Comparison of ENCODE assay signal across 20 cellular contexts in genomic region chr5:14451866-14452265, GRCh38.
A peak's percentile ranks its signal among the peaks of the same experiment; 100 is the strongest.
DNase-seq lines count a peak whose midpoint lies in the region; ATAC-seq and TF ChIP-seq lines count a peak whose summit lies in the region.
"Had no signal": no experiment of that assay in that cellular context is flagged by ENCODE, and none has a peak within 500 bp of the region (broad histone marks: within the 10 kb centered on the region; RNA-seq: fewer than 3 reads in every experiment).

No MANE protein-coding gene starts in this region.

- no peaks in the 10 kb centered on the region for H3K9me2 ChIP-seq in SK-N-SH

- no peaks in the 10 kb centered on the region for H3K9me3 ChIP-seq in SK-N-SH
- no peaks in the 10 kb centered on the region for H3K9me3 ChIP-seq in uterus
- H3K9me3 ChIP-seq: neutrophil, suprapubic skin had no signal

- CTCF ChIA-PET in SK-N-SH (lab: Yijun Ruan, JAX), result interaction anchor here (1.7 kb wide), 1 partner anchor 197 kb away, joined by 7 read pairs; no protein-coding TSS in a partner anchor

- H2AFZ ChIP-seq in SK-N-SH (ENCODE audit: low read depth), result no peak overlapping the region

- 84% methylated on average over 8 of the region's 13 CpGs for WGBS in SK-N-SH (ENCODE audit: low lambda C conversion rate)

- ATAC-seq in SK-N-SH treated with all-trans-retinoic acid at 6 μM for 48 hours (no peak), GM18867 (IDR thresholded peaks at IDR 0.05; ENCODE audit: unreplicated experiment) (no peak)

- H3K9me3 Mint-ChIP-seq in chondrocyte (ENCODE audit: low read depth) (no peaks in the 10 kb centered on the region), neural crest cell (peaks cover 3% of the 10 kb centered on the region)

- peaks cover 43% of the 10 kb centered on the region for H4K20me1 ChIP-seq in SK-N-SH (ENCODE audit: insufficient read depth)

- peaks cover 68 to 79% of the 10 kb centered on the region in 2 experiments for H3K4me1 ChIP-seq in SK-N-SH (ENCODE audit: control insufficient read depth in 1 of 2, insufficient read depth in 2 of 2, low read depth in 1 of 2, low read length in 1 of 2)
- H3K4me1 ChIP-seq in uterus, result peaks cover 13 to 18% of the 10 kb centered on the region in 2 donors

- DNase-seq in SK-N-SH (no peak), chondrocyte (ENCODE audit: low spot score) (no peak), neural crest cell (ENCODE audit: low read depth, low spot score) (no peak), uterus (no peak), T-helper 9 cell (no peak), substantia nigra (lab: John Stamatoyannopoulos, UW) (no peak)
- DNase-seq: 8988T; activated CD4-positive, alpha-beta T cell treated with anti-CD3 and anti-CD28 coated beads, Interleukin-2, amount 50 U/mL, for 1 hour; activated naive CD4-positive, alpha-beta T cell treated with anti-CD3 and anti-CD28 coated beads, Interleukin-2, amount 10 ng/mL, durations not matched to agents 7 days and 5 days; GF-D8; MV-4-11; NCI-H2081 treated with DMSO at 0.1 percent for 48 hours; NCI-H524 treated with DMSO at 0.1 percent for 48 hours; stimulated activated CD4-positive, alpha-beta T cell treated with anti-CD3 and anti-CD28 coated beads, Interleukin-2, amount 100 ng/mL, for 24 hours had no signal

- TF ChIP-seq POLR2A in uterus (IDR thresholded peaks at IDR 0.05), result no peak

- no peak for TF ChIP-seq RAD21 in SK-N-SH (IDR thresholded peaks at IDR 0.05; ENCODE audit: low read length)

- peaks cover 52 to 60% of the 10 kb centered on the region in 2 experiments for H3K36me3 ChIP-seq in SK-N-SH (replicated peaks in 1 of 2; ENCODE audit: control insufficient read depth in 1 of 2, insufficient read depth in 2 of 2, low read length in 1 of 2)
- H3K36me3 ChIP-seq in uterus, result no peaks in the 10 kb centered on the region
- H3K36me3 ChIP-seq: neutrophil had no signal

- intact Hi-C loops in uterus (cut with DNase I; ENCODE audit: low total_unique reads), result no loop called here

- H3K9ac ChIP-seq in SK-N-SH, result peak overlapping the region; percentile 36; the same call in 1 of the 2 replicates
- H3K9ac ChIP-seq: BLaER1 treated with 17β-estradiol and CSF1 and Interleukin-3, amounts not matched to agents 10 nM and 100 nM had no signal

- H3K27ac ChIP-seq in SK-N-SH (ENCODE audit: low read depth in 2 of 2, low read length in 1 of 2), result peak overlapping the region; percentile 98 to 100
- peak overlapping the region; percentile 72 to 79 for H3K27ac ChIP-seq in uterus
- H3K27ac ChIP-seq in substantia nigra (ENCODE audit: low read depth, low read length, poor library complexity, severe bottlenecking), result no peak overlapping the region
- H3K27ac ChIP-seq: BLaER1 treated with 17β-estradiol and CSF1 and Interleukin-3, amounts not matched to agents 10 nM and 100 nM; neutrophil had no signal

- H3K4me3 ChIP-seq in SK-N-SH (ENCODE audit: low read depth in 2 of 2, low read length in 1 of 2) (no peak overlapping the region), uterus (no peak overlapping the region)
- H3K4me3 ChIP-seq: BLaER1 treated with 17β-estradiol and CSF1 and Interleukin-3, amounts not matched to agents 10 nM and 100 nM; suprapubic skin had no signal

- H3K27me3 Mint-ChIP-seq in chondrocyte (ENCODE audit: low read depth), result no peaks in the 10 kb centered on the region
- H3K27me3 Mint-ChIP-seq in neural crest cell (ENCODE audit: low read depth), result no peaks in the 10 kb centered on the region
- H3K27me3 Mint-ChIP-seq: activated naive CD4-positive, alpha-beta T cell treated with anti-CD3 and anti-CD28 coated beads, Interleukin-2, amount 10 ng/mL, durations not matched to agents 7 days and 5 days; dendritic cell treated with granulocyte-macrophage colony-stimulating factor and Interleukin-4, amounts not matched to agents 40 ng/mL and 50 ng/mL, for 4 days had no signal

- H3F3A ChIP-seq in SK-N-SH (replicated peaks; ENCODE audit: insufficient read depth), result peaks cover 67% of the 10 kb centered on the region

- POLR2A ChIA-PET in SK-N-SH (lab: Yijun Ruan, JAX), result no interaction called here

- H3K4me3 Mint-ChIP-seq in chondrocyte (ENCODE audit: unreplicated experiment), result no peak overlapping the region
- peak overlapping the region; percentile 15 for H3K4me3 Mint-ChIP-seq in neural crest cell
- H3K4me3 Mint-ChIP-seq: activated naive CD4-positive, alpha-beta T cell treated with anti-CD3 and anti-CD28 coated beads, Interleukin-2, amount 10 ng/mL, durations not matched to agents 7 days and 5 days; dendritic cell treated with granulocyte-macrophage colony-stimulating factor and Interleukin-4, amounts not matched to agents 40 ng/mL and 50 ng/mL, for 4 days had no signal

- H3K36me3 Mint-ChIP-seq in chondrocyte (ENCODE audit: low read depth) (peaks cover 14% of the 10 kb centered on the region), neural crest cell (ENCODE audit: low read depth) (peaks cover 31% of the 10 kb centered on the region)
- H3K36me3 Mint-ChIP-seq: activated naive CD4-positive, alpha-beta T cell treated with anti-CD3 and anti-CD28 coated beads, Interleukin-2, amount 10 ng/mL, durations not matched to agents 7 days and 5 days had no signal

- H3K27ac Mint-ChIP-seq in chondrocyte (ENCODE audit: unreplicated experiment) (peak overlapping the region; percentile 89), neural crest cell (ENCODE audit: unreplicated experiment) (no peak overlapping the region)
- H3K27ac Mint-ChIP-seq: activated naive CD4-positive, alpha-beta T cell treated with anti-CD3 and anti-CD28 coated beads, Interleukin-2, amount 10 ng/mL, durations not matched to agents 7 days and 5 days; dendritic cell treated with granulocyte-macrophage colony-stimulating factor and Interleukin-4, amounts not matched to agents 40 ng/mL and 50 ng/mL, for 4 days had no signal

- no peaks in the 10 kb centered on the region for H3K27me3 ChIP-seq in SK-N-SH (ENCODE audit: insufficient read depth)
- H3K27me3 ChIP-seq in uterus, result no peaks in the 10 kb centered on the region
- H3K27me3 ChIP-seq: BLaER1 treated with 17β-estradiol and CSF1 and Interleukin-3, amounts not matched to agents 10 nM and 100 nM; neutrophil; suprapubic skin had no signal

- peaks cover 93% of the 10 kb centered on the region for H3K79me2 ChIP-seq in SK-N-SH (ENCODE audit: insufficient read depth)

- peak overlapping the region; percentile 60; the same call in 1 of the 2 replicates for H3K4me2 ChIP-seq in SK-N-SH
- H3K4me2 ChIP-seq: BLaER1 treated with 17β-estradiol and CSF1 and Interleukin-3, amounts not matched to agents 10 nM and 100 nM had no signal

- peaks cover 78% of the 10 kb centered on the region for H3K4me1 Mint-ChIP-seq in chondrocyte (ENCODE audit: low read depth)
- peaks cover 56% of the 10 kb centered on the region for H3K4me1 Mint-ChIP-seq in neural crest cell

- no peak for TF ChIP-seq CTCF in SK-N-SH (IDR thresholded peaks at IDR 0.05)
- TF ChIP-seq CTCF in chondrocyte (IDR thresholded peaks at IDR 0.05), result no peak
- no peak for TF ChIP-seq CTCF in neural crest cell (conservative IDR thresholded peaks at IDR 0.05)
- no peak for TF ChIP-seq CTCF in uterus (IDR thresholded peaks at IDR 0.05)

- TF ChIP-seq EP300 in SK-N-SH (IDR thresholded peaks at IDR 0.05; ENCODE audit: borderline replicate concordance in 1 of 2, low read depth in 1 of 2, low read length in 1 of 2), result no peak

TF ChIP-seq in SK-N-SH, 30 proteins besides CTCF, POLR2A, EP300 and RAD21:
- TF ChIP-seq MXI1 (IDR thresholded peaks at IDR 0.05; ENCODE audit: low read depth, low read length), result peak; percentile 97
- TF ChIP-seq, protein P1, sequence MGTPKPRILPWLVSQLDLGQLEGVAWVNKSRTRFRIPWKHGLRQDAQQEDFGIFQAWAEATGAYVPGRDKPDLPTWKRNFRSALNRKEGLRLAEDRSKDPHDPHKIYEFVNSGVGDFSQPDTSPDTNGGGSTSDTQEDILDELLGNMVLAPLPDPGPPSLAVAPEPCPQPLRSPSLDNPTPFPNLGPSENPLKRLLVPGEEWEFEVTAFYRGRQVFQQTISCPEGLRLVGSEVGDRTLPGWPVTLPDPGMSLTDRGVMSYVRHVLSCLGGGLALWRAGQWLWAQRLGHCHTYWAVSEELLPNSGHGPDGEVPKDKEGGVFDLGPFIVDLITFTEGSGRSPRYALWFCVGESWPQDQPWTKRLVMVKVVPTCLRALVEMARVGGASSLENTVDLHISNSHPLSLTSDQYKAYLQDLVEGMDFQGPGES (IDR thresholded peaks at IDR 0.05; ENCODE audit: low read depth, low read length), result no peak

TF ChIP-seq in SK-N-SH treated with all-trans-retinoic acid at 6 μM for 48 hours, 23 proteins besides CTCF, POLR2A, EP300 and RAD21:
- TF ChIP-seq RARB (CRISPR knock-in tag; IDR thresholded peaks at IDR 0.05) (no peak), ISL1 (CRISPR knock-in tag; IDR thresholded peaks at IDR 0.05) (no peak), BACH2 (CRISPR knock-in tag; IDR thresholded peaks at IDR 0.05; ENCODE audit: borderline replicate concordance) (no peak), ZNF8 (CRISPR knock-in tag; IDR thresholded peaks at IDR 0.05) (no peak), ZNF70 (CRISPR knock-in tag; IDR thresholded peaks at IDR 0.05) (no peak), PATZ1 (CRISPR knock-in tag; IDR thresholded peaks at IDR 0.05; ENCODE audit: borderline replicate concordance) (no peak)
- TF ChIP-seq, protein P2, sequence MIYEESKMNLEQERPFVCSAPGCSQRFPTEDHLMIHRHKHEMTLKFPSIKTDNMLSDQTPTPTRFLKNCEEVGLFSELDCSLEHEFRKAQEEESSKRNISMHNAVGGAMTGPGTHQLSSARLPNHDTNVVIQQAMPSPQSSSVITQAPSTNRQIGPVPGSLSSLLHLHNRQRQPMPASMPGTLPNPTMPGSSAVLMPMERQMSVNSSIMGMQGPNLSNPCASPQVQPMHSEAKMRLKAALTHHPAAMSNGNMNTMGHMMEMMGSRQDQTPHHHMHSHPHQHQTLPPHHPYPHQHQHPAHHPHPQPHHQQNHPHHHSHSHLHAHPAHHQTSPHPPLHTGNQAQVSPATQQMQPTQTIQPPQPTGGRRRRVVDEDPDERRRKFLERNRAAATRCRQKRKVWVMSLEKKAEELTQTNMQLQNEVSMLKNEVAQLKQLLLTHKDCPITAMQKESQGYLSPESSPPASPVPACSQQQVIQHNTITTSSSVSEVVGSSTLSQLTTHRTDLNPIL (CRISPR knock-in tag; IDR thresholded peaks at IDR 0.05; ENCODE audit: low read depth), result no peak
